In the genomic region with DNA sequence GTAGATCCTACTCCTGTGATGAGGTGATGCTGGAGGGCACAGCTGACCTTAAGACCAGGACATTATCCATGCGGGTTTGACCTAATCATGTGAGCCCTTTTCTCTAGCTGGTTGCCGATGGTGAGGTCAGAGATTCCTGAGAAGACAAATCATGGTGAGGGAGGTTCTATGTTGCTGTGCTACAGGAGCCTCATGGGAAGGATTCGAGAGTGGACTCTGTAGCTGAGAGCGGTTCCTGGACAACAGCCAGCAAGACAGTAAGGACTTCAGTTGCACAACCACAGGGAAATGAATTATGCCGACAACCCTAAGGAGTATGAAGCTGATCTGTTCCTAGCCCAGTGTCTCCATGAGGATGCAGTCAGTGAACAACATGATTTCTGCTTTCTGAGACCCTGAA, we compare ENCODE assay signal across 11 cellular contexts.
DNase-seq lines count a peak whose midpoint lies in the region; ATAC-seq and FAIRE-seq lines count a peak whose summit lies in the region.
"Had no signal": no experiment of that assay in that cellular context is flagged by ENCODE, and none has a peak within 500 bp of the region (broad histone marks: within the 10 kb centered on the region; RNA-seq: fewer than 3 reads in every experiment).

No MANE protein-coding gene starts in this region.

- peaks cover 71% of the 10 kb centered on the region for H3K4me1 Mint-ChIP-seq in dendritic cell treated with granulocyte-macrophage colony-stimulating factor and Interleukin-4, amounts not matched to agents 40 ng/mL and 50 ng/mL, for 4 days (ENCODE audit: low read depth)

- no peaks in the 10 kb centered on the region for H3K9me3 Mint-ChIP-seq in dendritic cell treated with granulocyte-macrophage colony-stimulating factor and Interleukin-4, amounts not matched to agents 40 ng/mL and 50 ng/mL, for 4 days

- peak overlapping the region; percentile 21 for H3K4me3 Mint-ChIP-seq in dendritic cell treated with granulocyte-macrophage colony-stimulating factor and Interleukin-4, amounts not matched to agents 40 ng/mL and 50 ng/mL, for 4 days

- ATAC-seq in GM18873 (IDR thresholded peaks at IDR 0.05; ENCODE audit: low FRiP score, unreplicated experiment), result no peak
- no peak for ATAC-seq in HG03139 (IDR thresholded peaks at IDR 0.05; ENCODE audit: unreplicated experiment)

- peak; percentile 11 for DNase-seq in SIG-M5 treated with dmso at 0.1 percent for 504 hours (lab: John Stamatoyannopoulos, UW; ENCODE audit: unreplicated experiment)
- DNase-seq in SIG-M5 (lab: John Stamatoyannopoulos, UW), result no peak
- peak; percentile 29 for DNase-seq in medulla oblongata (ENCODE audit: extremely low spot score)
- peak; percentile 64 for DNase-seq in urothelium cell line (ENCODE audit: low spot score)
- no peak for DNase-seq in NCI-H774 (lab: John Stamatoyannopoulos, UW)
- DNase-seq: ACHN, NCI-H146, SW 1271 had no signal

- peak; percentile 91 for FAIRE-seq in urothelium cell line (lab: Jason Lieb, UNC)

- H3K27ac Mint-ChIP-seq in dendritic cell treated with granulocyte-macrophage colony-stimulating factor and Interleukin-4, amounts not matched to agents 40 ng/mL and 50 ng/mL, for 4 days, result peak overlapping the region; percentile 81

- H3K27me3 Mint-ChIP-seq in dendritic cell treated with granulocyte-macrophage colony-stimulating factor and Interleukin-4, amounts not matched to agents 40 ng/mL and 50 ng/mL, for 4 days, result no peaks in the 10 kb centered on the region

- peaks cover 5% of the 10 kb centered on the region for H3K36me3 Mint-ChIP-seq in dendritic cell treated with granulocyte-macrophage colony-stimulating factor and Interleukin-4, amounts not matched to agents 40 ng/mL and 50 ng/mL, for 4 days (ENCODE audit: low read depth)

- intact Hi-C loops in dendritic cell treated with granulocyte-macrophage colony-stimulating factor and Interleukin-4, amounts not matched to agents 40 ng/mL and 50 ng/mL, for 4 days (cut with micrococcal nuclease), result loop anchor here (5.0 kb wide), 2 partner anchors 49 to 119 kb away; no protein-coding TSS in a partner anchor

Comparison
In these comparisons a context has a peak if more than half of its experiments do, and no peak if none do; other contexts are left out.
1. DNase-seq: peak in SIG-M5 treated with dmso at 0.1 percent for 504 hours (single experiment), medulla oblongata (single experiment) and urothelium cell line (single experiment); none in SIG-M5 (single experiment) and NCI-H774 (single experiment).